Comparison of ENCODE assay signal across 8 cellular contexts in genomic region chr17:42659079-42659931, GRCh38. TPM values are rescaled to one million over a fixed set of nuclear protein-coding genes. Genes with fewer than 3 reads are reported as not detected.
DNase-seq lines count a peak whose midpoint lies in the region; ATAC-seq, FAIRE-seq and TF ChIP-seq lines count a peak whose summit lies in the region.

Gene TUBG2, plus strand, starts transcription at chr17:42659284. Its CDS starts 220 bp downstream, at chr17:42659504.

- H2AFZ ChIP-seq in SU-DHL-6 (ENCODE audit: low read depth, low read length, severe bottlenecking) (peak within 1 kb of the TSS; percentile 70), parathyroid adenoma (peak within 1 kb of the TSS; percentile 94)

- WGBS in A549 (ENCODE audit: missing lambda C conversion rate) = 7% methylated on average over 52 of the region's 59 CpGs
- 2 to 3% (median 2%) methylated on average over 53 to 57 of the region's 59 CpGs for WGBS in adipose tissue, 3 donors
- WGBS in transverse colon (ENCODE audit: low coverage in 1 of 2), 2 donors = 0 to 2% methylated on average over 3 to 52 of the region's 59 CpGs

- FAIRE-seq in A549 (lab: Jason Lieb, UNC) = peak; percentile 73

- peak; percentile 89 to 95 for ATAC-seq in A549
- peak; percentile 60 for ATAC-seq in GM18867 (IDR thresholded peaks at IDR 0.05; ENCODE audit: unreplicated experiment)

- H3K4me2 ChIP-seq in A549 = peak within 1 kb of the TSS; percentile 86
- H3K4me2 ChIP-seq in SU-DHL-6 (ENCODE audit: low read depth, low read length, poor library complexity, severe bottlenecking) = peak within 1 kb of the TSS; percentile 61
- H3K4me2 ChIP-seq in parathyroid adenoma (ENCODE audit: low read length) = peak within 1 kb of the TSS; percentile 99

- 0 out of 5 replicates have a peak, but pooled peaks have one; percentile 3 to 21 for TF ChIP-seq RAD21 in A549 (conservative IDR thresholded peaks at IDR 0.05 in 1 of 2, IDR thresholded peaks at IDR 0.05 in 1 of 2)

- peak within 1 kb of the TSS; percentile 71 for H3K9ac ChIP-seq in SU-DHL-6 (ENCODE audit: low read length)
- H3K9ac ChIP-seq in parathyroid adenoma = peak within 1 kb of the TSS; percentile 74

- POLR2A ChIA-PET in A549 (lab: Yijun Ruan, JAX) = interaction anchor here (0.8 to 1.8 kb wide), 9 partner anchors 8 to 236 kb away, joined by 3 to 15 read pairs (median 6); partner anchors contain the start of genes BECN1, CAVIN1, PLEKHH3 and RETREG3

- peak within 1 kb of the TSS; percentile 67 for H3K4me3 ChIP-seq in A549
- peak within 1 kb of the TSS; percentile 64 for H3K4me3 ChIP-seq in SU-DHL-6 (ENCODE audit: insufficient read depth, low read length, poor library complexity, severe bottlenecking)
- H3K4me3 ChIP-seq in cardiac muscle cell = peak within 1 kb of the TSS; percentile 41
- peak within 1 kb of the TSS; percentile 74 for H3K4me3 ChIP-seq in parathyroid adenoma (ENCODE audit: low read depth, low read length)
- peak within 1 kb of the TSS; percentile 45 to 57 (median 51) for H3K4me3 ChIP-seq in transverse colon

- H3K4me1 ChIP-seq in A549 (peaks cover 18% of the 10 kb centered on the region), cardiac muscle cell (ENCODE audit: low read depth) (no peaks in the 10 kb centered on the region), parathyroid adenoma (no peaks in the 10 kb centered on the region), transverse colon (peaks cover 0 to 30% (median 20%) of the 10 kb centered on the region in 4 donors)

- in situ Hi-C loops in transverse colon (cut with MboI; ENCODE audit: low pct_ligation_motif_present in 1 of 4, low pct_unique_long_range_greater_than_20kb in 1 of 4, low sequenced_read_pairs in 3 of 4) = no loop called here

- no peaks in the 10 kb centered on the region for H3K9me2 ChIP-seq in SU-DHL-6 (replicated peaks; ENCODE audit: insufficient read depth, low read length)

- no peaks in the 10 kb centered on the region for H3K36me3 ChIP-seq in SU-DHL-6 (ENCODE audit: low read length)
- H3K36me3 ChIP-seq in cardiac muscle cell = peaks cover 6% of the 10 kb centered on the region
- H3K36me3 ChIP-seq in parathyroid adenoma (ENCODE audit: control insufficient read depth, insufficient read depth, low read length) = no peaks in the 10 kb centered on the region
- no peaks in the 10 kb centered on the region for H3K36me3 ChIP-seq in transverse colon

- H3K9me3 ChIP-seq in A549 = peaks cover 4% of the 10 kb centered on the region; the same call in 2 of the 3 replicates
- H3K9me3 ChIP-seq in SU-DHL-6 (ENCODE audit: insufficient read depth, low read length) = no peaks in the 10 kb centered on the region
- H3K9me3 ChIP-seq in cardiac muscle cell (ENCODE audit: low read depth) = no peaks in the 10 kb centered on the region
- no peaks in the 10 kb centered on the region for H3K9me3 ChIP-seq in parathyroid adenoma (ENCODE audit: control insufficient read depth, low read length)
- no peaks in the 10 kb centered on the region for H3K9me3 ChIP-seq in transverse colon

- intact Hi-C loops in transverse colon (cut with DNase I; ENCODE audit: low total_unique reads) = no loop called here

- H4K20me1 ChIP-seq in SU-DHL-6 (ENCODE audit: low read depth, low read length) = no peaks in the 10 kb centered on the region

- peak; percentile 94 to 99 for DNase-seq in A549 (ENCODE audit: low read depth in 1 of 2, low spot score in 1 of 2)
- DNase-seq in NCI-H1092 treated with DMSO at 0.1 percent for 48 hours (lab: John Stamatoyannopoulos, UW) = peak; percentile 94
- peak; percentile 93 to 95 for DNase-seq in cardiac muscle cell (ENCODE audit: low read depth in 1 of 2, low spot score in 1 of 2)
- peak; percentile 88 for DNase-seq in transverse colon

- H3K79me2 ChIP-seq in SU-DHL-6 (ENCODE audit: insufficient read depth, low read length) = no peaks in the 10 kb centered on the region
- H3K79me2 ChIP-seq in parathyroid adenoma = no peaks in the 10 kb centered on the region

- TF ChIP-seq EP300 in A549 (IDR thresholded peaks at IDR 0.05) (no peak), transverse colon (IDR thresholded peaks at IDR 0.05; ENCODE audit: low read depth) (no peak)

- H3K27me3 ChIP-seq in SU-DHL-6 (ENCODE audit: low read length) (no peaks in the 10 kb centered on the region), cardiac muscle cell (no peaks in the 10 kb centered on the region), parathyroid adenoma (ENCODE audit: control insufficient read depth, insufficient read depth, low read length) (no peaks in the 10 kb centered on the region), transverse colon (peaks cover 4% of the 10 kb centered on the region)

- CTCF ChIA-PET in A549 (lab: Yijun Ruan, JAX) = interaction anchor here (0.7 to 7.9 kb wide), 12 partner anchors 8 to 188 kb away, joined by 3 to 46 read pairs (median 7); partner anchors contain the start of genes CCR10, PLEKHH3 and PSMC3IP

- peak within 1 kb of the TSS; percentile 85 to 94 for H3K27ac ChIP-seq in A549
- no peak within 1 kb of the TSS for H3K27ac ChIP-seq in SU-DHL-6 (ENCODE audit: low read depth, low read length)
- H3K27ac ChIP-seq in adipose tissue (ENCODE audit: low read depth, low read length) = no peak within 1 kb of the TSS
- H3K27ac ChIP-seq in cardiac muscle cell = peak within 1 kb of the TSS; percentile 20
- peak within 1 kb of the TSS; percentile 75 for H3K27ac ChIP-seq in parathyroid adenoma
- H3K27ac ChIP-seq in transverse colon = peak within 1 kb of the TSS; percentile 70 to 88 (median 82)

- TF ChIP-seq POLR2A in A549 (IDR thresholded peaks at IDR 0.05; ENCODE audit: low read length) (peak; percentile 98), transverse colon (IDR thresholded peaks at IDR 0.05) (peak; percentile 53)

- no peaks in the 10 kb centered on the region for H3F3A ChIP-seq in SU-DHL-6 (ENCODE audit: insufficient read depth)

- TF ChIP-seq CTCF in A549 (IDR thresholded peaks at IDR 0.05) = no peak
- TF ChIP-seq CTCF in SU-DHL-6 (IDR thresholded peaks at IDR 0.05; ENCODE audit: insufficient read depth, low read length, poor library complexity, severe bottlenecking) = no peak
- no peak for TF ChIP-seq CTCF in cardiac muscle cell (IDR thresholded peaks at IDR 0.05; ENCODE audit: low read depth, low read length)
- TF ChIP-seq CTCF in parathyroid adenoma (IDR thresholded peaks at IDR 0.05) = no peak
- TF ChIP-seq CTCF in transverse colon (IDR thresholded peaks at IDR 0.05) = no peak

TF ChIP-seq in A549, 52 proteins besides CTCF, POLR2A, EP300 and RAD21 (continues in another document):
- TF ChIP-seq HES2 (IDR thresholded peaks at IDR 0.05) = no peak
- TF ChIP-seq FOSB (CRISPR knock-in tag; IDR thresholded peaks at IDR 0.05) = no peak
- no peak for TF ChIP-seq EHF (CRISPR knock-in tag; IDR thresholded peaks at IDR 0.05)
- TF ChIP-seq REST (IDR thresholded peaks at IDR 0.05) = no peak
- no peak for TF ChIP-seq ELK1 (IDR thresholded peaks at IDR 0.05; ENCODE audit: low read depth, low read length)
- peak; percentile 87 for TF ChIP-seq MAX (IDR thresholded peaks at IDR 0.05)
- no peak for TF ChIP-seq POLR2AphosphoS2 (conservative IDR thresholded peaks at IDR 0.05; ENCODE audit: low read length)
- TF ChIP-seq GATA3 (IDR thresholded peaks at IDR 0.05; ENCODE audit: borderline replicate concordance) = no peak

RNA-seq across cellular contexts. Expression of gene TUBG2, which starts in this region (rescaled TPM):
- polyA plus RNA-seq in A549 (2011; rRNA removed) (14.9 and 18.6 TPM in 2 replicates), A549 (2017; fragmentation: RNase III; extraction: RNeasy Plus Mini Kit Qiagen cat#74134 plus additional on column Dnase treatment) (27.1 to 36.1 TPM (median 30.6 TPM) in 3 replicates), adipose tissue (10 to 100 TPM; 13.9 to 62.7 (median 24.0) TPM), cardiac muscle cell (67.4 and 83.1 TPM in 2 replicates)
- polyA plus RNA-seq in A549 (2012; cell fraction: cytosol; rRNA removed) = 28.3 and 31.4 TPM in 2 replicates
- polyA plus RNA-seq in A549 (2012; cell fraction: nucleus; rRNA removed) = 136 and 148 TPM in 2 replicates
- 8.6 and 13.8 TPM in 2 replicates for polyA minus RNA-seq in A549 (2011; rRNA and poly(A)+ RNA removed)
- total RNA-seq in cardiac muscle cell (47.1 and 62.7 TPM in 2 replicates), transverse colon (10 to 100 TPM in 3 of 4 donors, 1 to 10 TPM in 1; 9.6 to 53.1 (median 26.7) TPM)

Comparison
In these comparisons a context has a peak if more than half of its experiments do, and no peak if none do; other contexts are left out.
1. H3K27ac ChIP-seq: peak in A549 (2 of 2), cardiac muscle cell (single experiment), parathyroid adenoma (single experiment) and transverse colon (4 of 4); none in SU-DHL-6 (single experiment) and adipose tissue (single experiment).
2. Peak in every context shown above with its lines, with median percentiles within 50 percentile points of each other: DNase-seq, H3K4me2 ChIP-seq and H3K4me3 ChIP-seq.